8 cellular contexts compared by ENCODE assay signal in genomic region chr2:173962583-173963110, GRCh38. TPM values are rescaled to one million over a fixed set of nuclear protein-coding genes. Genes with fewer than 3 reads are reported as not detected.
A peak's percentile ranks its signal among the peaks of the same experiment; 100 is the strongest.
DNase-seq lines count a peak whose midpoint lies in the region; ATAC-seq and TF ChIP-seq lines count a peak whose summit lies in the region.

No MANE protein-coding gene starts in this region.

- no peak for ATAC-seq in activated CD8-positive, alpha-beta T cell treated with anti-CD3 and anti-CD28 coated beads, Interleukin-2, amount 10 ng/mL, durations not matched to agents 7 days and 5 days
- ATAC-seq in thoracic aorta (ENCODE audit: insufficient number of reproducible peaks, low FRiP score, low read depth): no peak
- ATAC-seq in HG03521 (IDR thresholded peaks at IDR 0.05; ENCODE audit: unreplicated experiment): no peak
- no peak for ATAC-seq in HG03520 (IDR thresholded peaks at IDR 0.05; ENCODE audit: unreplicated experiment)

- H3K9me3 Mint-ChIP-seq in activated naive CD4-positive, alpha-beta T cell treated with anti-CD3 and anti-CD28 coated beads for 36 hours: no peaks in the 10 kb centered on the region
- no peaks in the 10 kb centered on the region for H3K9me3 Mint-ChIP-seq in activated CD8-positive, alpha-beta T cell treated with anti-CD3 and anti-CD28 coated beads, Interleukin-2, amount 10 ng/mL, durations not matched to agents 7 days and 5 days (ENCODE audit: insufficient read depth)
- H3K9me3 Mint-ChIP-seq in immature natural killer cell: no peaks in the 10 kb centered on the region

- intact Hi-C loops in activated naive CD4-positive, alpha-beta T cell treated with anti-CD3 and anti-CD28 coated beads for 36 hours (cut with micrococcal nuclease): loop anchor here (1.0 to 10.0 kb wide), 8 partner anchors 11 to 1220 kb away; partner anchors contain the start of genes ATP5MC3, CDCA7, OLA1 and SCRN3

- peak overlapping the region; percentile 92 for H3K27ac Mint-ChIP-seq in activated naive CD4-positive, alpha-beta T cell treated with anti-CD3 and anti-CD28 coated beads for 36 hours
- peak overlapping the region; percentile 96 for H3K27ac Mint-ChIP-seq in activated CD8-positive, alpha-beta T cell treated with anti-CD3 and anti-CD28 coated beads, Interleukin-2, amount 10 ng/mL, durations not matched to agents 7 days and 5 days
- H3K27ac Mint-ChIP-seq in immature natural killer cell: peak overlapping the region; percentile 92 to 100 (median 98)

- H3K36me3 Mint-ChIP-seq in activated naive CD4-positive, alpha-beta T cell treated with anti-CD3 and anti-CD28 coated beads for 36 hours (ENCODE audit: low read depth): peaks cover 33% of the 10 kb centered on the region
- H3K36me3 Mint-ChIP-seq in activated CD8-positive, alpha-beta T cell treated with anti-CD3 and anti-CD28 coated beads, Interleukin-2, amount 10 ng/mL, durations not matched to agents 7 days and 5 days (ENCODE audit: low read depth): peaks cover 41% of the 10 kb centered on the region
- no peaks in the 10 kb centered on the region for H3K36me3 Mint-ChIP-seq in immature natural killer cell

- H3K27me3 Mint-ChIP-seq in activated naive CD4-positive, alpha-beta T cell treated with anti-CD3 and anti-CD28 coated beads for 36 hours (ENCODE audit: low read depth): no peaks in the 10 kb centered on the region
- H3K27me3 Mint-ChIP-seq in activated CD8-positive, alpha-beta T cell treated with anti-CD3 and anti-CD28 coated beads, Interleukin-2, amount 10 ng/mL, durations not matched to agents 7 days and 5 days (ENCODE audit: low read depth): no peaks in the 10 kb centered on the region
- H3K27me3 Mint-ChIP-seq in immature natural killer cell (ENCODE audit: low read depth in 3 of 3): peaks cover 12 to 21% (median 18%) of the 10 kb centered on the region in 3 donors

- POLR2A ChIA-PET in activated CD8-positive, alpha-beta T cell treated with anti-CD3 and anti-CD28 coated beads, Interleukin-2, amount 10 ng/mL, durations not matched to agents 7 days and 5 days (lab: Charles Lee): no interaction called here

- H3K4me1 ChIP-seq in thoracic aorta (ENCODE audit: control insufficient read depth in 1 of 2, low read depth in 2 of 2): peaks cover 42 to 55% of the 10 kb centered on the region in 2 donors

- H3K4me3 Mint-ChIP-seq in activated naive CD4-positive, alpha-beta T cell treated with anti-CD3 and anti-CD28 coated beads for 36 hours: peak overlapping the region; percentile 86
- peak overlapping the region; percentile 97 for H3K4me3 Mint-ChIP-seq in activated CD8-positive, alpha-beta T cell treated with anti-CD3 and anti-CD28 coated beads, Interleukin-2, amount 10 ng/mL, durations not matched to agents 7 days and 5 days
- peak overlapping the region; percentile 96 to 100 (median 97) for H3K4me3 Mint-ChIP-seq in immature natural killer cell

- peak overlapping the region; percentile 100 for H3K27ac ChIP-seq in thoracic aorta

- no peaks in the 10 kb centered on the region for H3K9me3 ChIP-seq in thoracic aorta

- H3K27me3 ChIP-seq in thoracic aorta (replicated peaks; ENCODE audit: insufficient read depth): no peaks in the 10 kb centered on the region

- CTCF ChIA-PET in activated naive CD4-positive, alpha-beta T cell treated with anti-CD3 and anti-CD28 coated beads for 36 hours (lab: Charles Lee): interaction anchor here (0.6 to 1.9 kb wide), 2 partner anchors 9 to 10 kb away, joined by 3 to 6 read pairs; no protein-coding TSS in a partner anchor
- CTCF ChIA-PET in activated CD8-positive, alpha-beta T cell treated with anti-CD3 and anti-CD28 coated beads, Interleukin-2, amount 10 ng/mL, durations not matched to agents 7 days and 5 days (lab: Charles Lee): interaction anchor here (0.8 to 1.5 kb wide), 4 partner anchors 11 to 116 kb away, joined by 3 to 4 read pairs (median 3); no protein-coding TSS in a partner anchor

- H3K4me1 Mint-ChIP-seq in activated naive CD4-positive, alpha-beta T cell treated with anti-CD3 and anti-CD28 coated beads for 36 hours (ENCODE audit: low read depth): peaks cover 40% of the 10 kb centered on the region
- peaks cover 45% of the 10 kb centered on the region for H3K4me1 Mint-ChIP-seq in activated CD8-positive, alpha-beta T cell treated with anti-CD3 and anti-CD28 coated beads, Interleukin-2, amount 10 ng/mL, durations not matched to agents 7 days and 5 days (ENCODE audit: low read depth)
- H3K4me1 Mint-ChIP-seq in immature natural killer cell: peaks cover 59 to 73% of the 10 kb centered on the region in 2 donors

- H3K4me3 ChIP-seq in thoracic aorta: peak overlapping the region; percentile 99

- no peak for TF ChIP-seq CTCF in thoracic aorta (IDR thresholded peaks at IDR 0.05)

- DNase-seq in activated naive CD4-positive, alpha-beta T cell treated with anti-CD3 and anti-CD28 coated beads for 36 hours: no peak
- DNase-seq in activated naive CD4-positive, alpha-beta T cell (lab: John Stamatoyannopoulos, UW): no peak
- no peak for DNase-seq in activated CD8-positive, alpha-beta T cell treated with anti-CD3 and anti-CD28 coated beads, Interleukin-2, amount 10 ng/mL, durations not matched to agents 7 days and 5 days
- DNase-seq in immature natural killer cell (no peak), thoracic aorta (ENCODE audit: low spot score) (no peak), GM19238 (ENCODE audit: insufficient read length, low spot score) (no peak)

- no peaks in the 10 kb centered on the region for H3K36me3 ChIP-seq in thoracic aorta

RNA-seq across cellular contexts. Expression of gene SP3, which starts 2.5 kb away (rescaled TPM):
- total RNA-seq in activated naive CD4-positive, alpha-beta T cell treated with anti-CD3 and anti-CD28 coated beads for 36 hours: 10 to 100 TPM; 89.8 to 99.7 TPM
- total RNA-seq in activated CD8-positive, alpha-beta T cell treated with anti-CD3 and anti-CD28 coated beads, Interleukin-2, amount 10 ng/mL, durations not matched to agents 7 days and 5 days: 100 to 1,000 TPM in 1 of 2 experiments, 10 to 100 TPM in 1; 95.9 to 102 TPM
- polyA plus RNA-seq in immature natural killer cell: 10 to 100 TPM; 48.6 to 77.4 (median 53.2) TPM
- total RNA-seq in thoracic aorta: 10 to 100 TPM; 70.0 to 74.4 TPM
